11 cellular contexts compared by ENCODE assay signal in the genomic region with DNA sequence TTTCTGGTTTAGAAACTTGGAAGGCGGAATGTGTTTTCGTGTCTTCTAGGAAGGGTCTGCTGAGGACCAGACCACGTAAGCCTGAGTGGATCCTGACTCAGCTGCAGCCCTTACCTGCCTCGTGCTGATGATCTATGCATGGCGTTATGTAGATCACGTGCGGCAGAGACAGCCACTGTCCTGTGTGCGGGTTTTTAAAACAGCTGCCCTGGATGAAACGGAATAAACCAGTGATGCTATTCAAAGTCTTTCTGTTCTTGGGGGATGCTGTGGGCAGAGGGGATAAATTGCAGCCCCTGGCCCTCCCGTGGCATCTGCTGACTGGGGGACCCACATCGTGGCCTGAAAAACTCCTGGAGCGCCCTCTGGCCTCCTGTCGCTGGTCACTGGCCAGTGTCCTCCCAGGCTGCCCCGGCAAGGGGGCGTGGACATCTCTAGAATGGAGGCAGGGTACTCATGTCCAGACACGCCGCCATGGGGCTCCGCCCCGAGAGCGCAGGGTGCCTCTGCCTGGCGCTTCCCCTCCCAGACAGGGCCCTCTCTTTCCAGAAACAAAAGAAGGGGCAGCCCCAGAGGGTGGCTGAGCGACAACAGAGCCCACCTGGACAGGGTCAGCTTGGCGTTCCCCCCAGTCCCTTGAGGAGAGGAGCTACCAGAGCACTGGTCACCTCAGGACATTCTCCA. TPM values are rescaled to one million over a fixed set of nuclear protein-coding genes. Genes with fewer than 3 reads are reported as not detected.
DNase-seq lines count a peak whose midpoint lies in the region; ATAC-seq and TF ChIP-seq lines count a peak whose summit lies in the region.
"Had no signal": no experiment of that assay in that cellular context is flagged by ENCODE, and none has a peak within 500 bp of the region (broad histone marks: within the 10 kb centered on the region; RNA-seq: fewer than 3 reads in every experiment).

No MANE protein-coding gene starts in this region.

- no peak overlapping the region for H3K4me3 Mint-ChIP-seq in activated T-helper 17 cell treated with anti-CD3 and anti-CD28 coated beads, Interleukin-2, amount 50 U/mL, for 72 hours
- H3K4me3 Mint-ChIP-seq in CD4-positive, alpha-beta T cell = no peak overlapping the region

- peaks cover 9% of the 10 kb centered on the region for H3K36me3 Mint-ChIP-seq in activated T-helper 17 cell treated with anti-CD3 and anti-CD28 coated beads, Interleukin-2, amount 50 U/mL, for 72 hours (ENCODE audit: low read depth)
- peaks cover 2% of the 10 kb centered on the region for H3K36me3 Mint-ChIP-seq in CD4-positive, alpha-beta T cell (ENCODE audit: low read depth)

- 31% methylated on average over 22 of the region's 23 CpGs for WGBS in SK-N-SH (ENCODE audit: low lambda C conversion rate)

- no peaks in the 10 kb centered on the region for H3K9me3 Mint-ChIP-seq in activated T-helper 17 cell treated with anti-CD3 and anti-CD28 coated beads, Interleukin-2, amount 50 U/mL, for 72 hours
- no peaks in the 10 kb centered on the region for H3K9me3 Mint-ChIP-seq in CD4-positive, alpha-beta T cell

- H3K4me1 ChIP-seq in BLaER1 (peaks cover 85% of the 10 kb centered on the region), SK-N-SH (ENCODE audit: control insufficient read depth in 1 of 2, insufficient read depth in 2 of 2, low read depth in 1 of 2, low read length in 1 of 2) (peaks cover under 1 to 10% of the 10 kb centered on the region in 2 experiments; a peak in 2 of 4 replicates)
- H3K4me1 ChIP-seq: heart right ventricle had no signal

- H3K27me3 ChIP-seq in BLaER1 = no peaks in the 10 kb centered on the region
- H3K27me3 ChIP-seq in SK-N-SH (ENCODE audit: insufficient read depth) = no peaks in the 10 kb centered on the region
- H3K27me3 ChIP-seq in CD4-positive, alpha-beta T cell (ENCODE audit: control insufficient read depth, insufficient read depth, low read length) = no peaks in the 10 kb centered on the region
- H3K27me3 ChIP-seq: heart right ventricle had no signal

- H3K4me3 ChIP-seq in BLaER1 (no peak overlapping the region), SK-N-SH (ENCODE audit: low read depth in 2 of 2, low read length in 1 of 2) (peak overlapping the region in 1 of 2 experiments; percentile 10; a peak in 1 of 4 replicates)
- H3K4me3 ChIP-seq: heart right ventricle had no signal

- H3F3A ChIP-seq in SK-N-SH (replicated peaks; ENCODE audit: insufficient read depth) = peaks cover 24% of the 10 kb centered on the region

- H3K27me3 Mint-ChIP-seq in activated T-helper 17 cell treated with anti-CD3 and anti-CD28 coated beads, Interleukin-2, amount 50 U/mL, for 72 hours = no peaks in the 10 kb centered on the region
- no peaks in the 10 kb centered on the region for H3K27me3 Mint-ChIP-seq in CD4-positive, alpha-beta T cell

- ATAC-seq in activated T-helper 17 cell treated with anti-CD3 and anti-CD28 coated beads, Interleukin-2, amount 50 U/mL, for 72 hours (replicated peaks) = no peak
- no peak for ATAC-seq in CD4-positive, alpha-beta T cell (ENCODE audit: poor library complexity)
- no peak for ATAC-seq in Right ventricle myocardium superior (ENCODE audit: poor library complexity)
- ATAC-seq: activated CD4-positive, CD25-positive, alpha-beta regulatory T cell treated with anti-CD3 and anti-CD28 coated beads, Interleukin-2, amount 50 U/mL, for 24 hours had no signal

- no peaks in the 10 kb centered on the region for H3K4me1 Mint-ChIP-seq in activated T-helper 17 cell treated with anti-CD3 and anti-CD28 coated beads, Interleukin-2, amount 50 U/mL, for 72 hours
- H3K4me1 Mint-ChIP-seq in CD4-positive, alpha-beta T cell (ENCODE audit: low read depth) = peaks cover 4% of the 10 kb centered on the region

- DNase-seq in NCI-H1105 treated with DMSO at 0.1 percent for 48 hours (lab: John Stamatoyannopoulos, UW) (peak; percentile 61), SK-N-SH (peak; percentile 99), kidney tubule cell (ENCODE audit: low spot score) (peak; percentile 42), Right ventricle myocardium superior (no peak)
- no peak for DNase-seq in CD4-positive, alpha-beta T cell
- DNase-seq in activated CD8-positive, alpha-beta memory T cell treated with anti-CD3 and anti-CD28 coated beads, Interleukin-2, amount 50 U/mL, for 4 hours = no peak
- DNase-seq: activated gamma-delta T cell, heart right ventricle had no signal

- no peaks in the 10 kb centered on the region for H3K9me2 ChIP-seq in SK-N-SH

- peaks cover 58% of the 10 kb centered on the region for H3K36me3 ChIP-seq in BLaER1
- H3K36me3 ChIP-seq in SK-N-SH (replicated peaks in 1 of 2; ENCODE audit: control insufficient read depth in 1 of 2, insufficient read depth in 2 of 2, low read length in 1 of 2) = peaks cover 13 to 21% of the 10 kb centered on the region in 2 experiments

- peak; percentile 31 for TF ChIP-seq CTCF in SK-N-SH (IDR thresholded peaks at IDR 0.05)
- no peak for TF ChIP-seq CTCF in CD4-positive, alpha-beta T cell (IDR thresholded peaks at IDR 0.05)

- H2AFZ ChIP-seq in SK-N-SH (ENCODE audit: low read depth) = no peak overlapping the region

- H3K9ac ChIP-seq in BLaER1 = peak overlapping the region; percentile 34; the same call in 1 of the 2 replicates
- H3K9ac ChIP-seq in SK-N-SH = no peak overlapping the region

- peak; percentile 68 for TF ChIP-seq RAD21 in SK-N-SH (IDR thresholded peaks at IDR 0.05; ENCODE audit: low read length)

- peak in 1 of 2 experiments; percentile 36; a peak in 1 of 4 replicates for TF ChIP-seq EP300 in SK-N-SH (IDR thresholded peaks at IDR 0.05; ENCODE audit: borderline replicate concordance in 1 of 2, low read depth in 1 of 2, low read length in 1 of 2)

- no peak overlapping the region for H3K27ac Mint-ChIP-seq in activated T-helper 17 cell treated with anti-CD3 and anti-CD28 coated beads, Interleukin-2, amount 50 U/mL, for 72 hours
- H3K27ac Mint-ChIP-seq in CD4-positive, alpha-beta T cell = no peak overlapping the region

- H4K20me1 ChIP-seq in BLaER1 (peaks cover 40% of the 10 kb centered on the region), SK-N-SH (ENCODE audit: insufficient read depth) (0 out of 2 replicates have a peak, but pooled peaks cover 9% of the 10 kb centered on the region)

- no peaks in the 10 kb centered on the region for H3K9me3 ChIP-seq in BLaER1
- H3K9me3 ChIP-seq in SK-N-SH = no peaks in the 10 kb centered on the region
- H3K9me3 ChIP-seq in CD4-positive, alpha-beta T cell (ENCODE audit: control insufficient read depth, low read length) = no peaks in the 10 kb centered on the region
- H3K9me3 ChIP-seq: heart right ventricle had no signal

- H3K4me2 ChIP-seq in BLaER1 (peak overlapping the region; percentile 60), SK-N-SH (peak overlapping the region; percentile 53; the same call in 1 of the 2 replicates)

- POLR2A ChIA-PET in SK-N-SH (lab: Yijun Ruan, JAX) = interaction anchor here (0.8 to 1.9 kb wide), 6 partner anchors 10 to 55 kb away, joined by 3 to 8 read pairs (median 4); no protein-coding TSS in a partner anchor
- POLR2A ChIA-PET in CD4-positive, alpha-beta T cell (lab: Charles Lee) = interaction anchor here (2.0 to 2.5 kb wide), 2 partner anchors 39 to 55 kb away, joined by 8 read pairs; a partner anchor contains a TSS

- CTCF ChIA-PET in SK-N-SH (lab: Yijun Ruan, JAX) = interaction anchor here (0.6 to 5.5 kb wide), 18 partner anchors 12 to 181 kb away, joined by 3 to 40 read pairs (median 5); a partner anchor contains a TSS
- CTCF ChIA-PET in CD4-positive, alpha-beta T cell (lab: Charles Lee) = interaction anchor here (0.6 to 6.3 kb wide), 3 partner anchors 14 to 47 kb away, joined by 4 to 43 read pairs (median 11); no protein-coding TSS in a partner anchor

- intact Hi-C loops in CD4-positive, alpha-beta T cell (cut with DNase I, micrococcal nuclease) = loop anchor here in 1 of 2 experiments (2.0 kb wide), 1 partner anchor 39 kb away; no protein-coding TSS in a partner anchor
- intact Hi-C loops in Right ventricle myocardium superior (cut with DNase I) = no loop called here

- peak overlapping the region; percentile 62 for H3K27ac ChIP-seq in BLaER1
- H3K27ac ChIP-seq in SK-N-SH (ENCODE audit: low read depth in 2 of 2, low read length in 1 of 2) = peak overlapping the region in 1 of 2 experiments; percentile 77; a peak in 2 of 4 replicates
- H3K27ac ChIP-seq in CD4-positive, alpha-beta T cell (ENCODE audit: low read depth, low read length) = no peak overlapping the region
- H3K27ac ChIP-seq: heart right ventricle had no signal

- no peaks in the 10 kb centered on the region; the same call in 1 of the 2 replicates for H3K79me2 ChIP-seq in SK-N-SH (ENCODE audit: insufficient read depth)

RNA-seq across cellular contexts. Expression of a gene that starts 13.2 kb away (rescaled TPM):
- polyA plus RNA-seq in SK-N-SH (2012; rRNA removed) = 13.7 and 18.1 TPM in 2 replicates
- 7.6 and 13.8 TPM in 2 replicates for polyA plus RNA-seq in SK-N-SH (2012; cell fraction: cytosol; rRNA removed)
- polyA plus RNA-seq in SK-N-SH (2012; cell fraction: nucleus; rRNA removed) = 6.0 and 10.8 TPM in 2 replicates
- total RNA-seq in activated T-helper 17 cell treated with anti-CD3 and anti-CD28 coated beads, Interleukin-2, amount 50 U/mL, for 72 hours = 1 to 10 TPM; 9.0 to 9.2 TPM
- 1 to 10 TPM; 2.9 to 3.5 TPM for total RNA-seq in CD4-positive, alpha-beta T cell
- total RNA-seq in Right ventricle myocardium superior = 5.3 TPM

RNA-seq across cellular contexts. Expression of a gene that starts 13.3 kb away (rescaled TPM):
- polyA plus RNA-seq in SK-N-SH (2012; rRNA removed) = 44.9 and 53.2 TPM in 2 replicates
- 21.1 and 32.5 TPM in 2 replicates for polyA plus RNA-seq in SK-N-SH (2012; cell fraction: cytosol; rRNA removed)
- 89.9 and 156 TPM in 2 replicates for polyA plus RNA-seq in SK-N-SH (2012; cell fraction: nucleus; rRNA removed)
- total RNA-seq in activated T-helper 17 cell treated with anti-CD3 and anti-CD28 coated beads, Interleukin-2, amount 50 U/mL, for 72 hours = 10 to 100 TPM; 14.8 to 20.6 TPM
- 10 to 100 TPM; 12.9 to 13.9 TPM for total RNA-seq in CD4-positive, alpha-beta T cell
- total RNA-seq in Right ventricle myocardium superior = 9.7 TPM

RNA-seq across cellular contexts. Expression of a gene that starts 18.1 kb away (rescaled TPM):
- 78.7 and 85.8 TPM in 2 replicates for polyA plus RNA-seq in SK-N-SH (2012; rRNA removed)
- 45.2 and 61.9 TPM in 2 replicates for polyA plus RNA-seq in SK-N-SH (2012; cell fraction: cytosol; rRNA removed)
- polyA plus RNA-seq in SK-N-SH (2012; cell fraction: nucleus; rRNA removed) = 38.0 and 52.2 TPM in 2 replicates
- 10 to 100 TPM; 30.4 to 54.9 TPM for total RNA-seq in activated T-helper 17 cell treated with anti-CD3 and anti-CD28 coated beads, Interleukin-2, amount 50 U/mL, for 72 hours
- total RNA-seq in CD4-positive, alpha-beta T cell = 10 to 100 TPM; 12.3 to 16.5 TPM
- total RNA-seq in Right ventricle myocardium superior = 4.3 TPM

RNA-seq across cellular contexts. Expression of a gene that starts 27.2 kb away (rescaled TPM):
- polyA plus RNA-seq in SK-N-SH (2012; rRNA removed) = 290 and 299 TPM in 2 replicates
- polyA plus RNA-seq in SK-N-SH (2012; cell fraction: cytosol; rRNA removed) = 218 and 258 TPM in 2 replicates
- polyA plus RNA-seq in SK-N-SH (2012; cell fraction: nucleus; rRNA removed) = 70.9 and 86.9 TPM in 2 replicates
- total RNA-seq in activated T-helper 17 cell treated with anti-CD3 and anti-CD28 coated beads, Interleukin-2, amount 50 U/mL, for 72 hours = 10 to 100 TPM; 63.5 to 74.2 TPM
- 10 to 100 TPM; 35.8 to 39.7 TPM for total RNA-seq in CD4-positive, alpha-beta T cell
- total RNA-seq in Right ventricle myocardium superior = 51.3 TPM

RNA-seq across cellular contexts. Expression of a gene that starts 55.4 kb away (rescaled TPM):
- polyA plus RNA-seq in SK-N-SH (2012; rRNA removed) = 41.2 and 55.0 TPM in 2 replicates
- 27.2 and 30.5 TPM in 2 replicates for polyA plus RNA-seq in SK-N-SH (2012; cell fraction: cytosol; rRNA removed)
- polyA plus RNA-seq in SK-N-SH (2012; cell fraction: nucleus; rRNA removed) = 216 and 262 TPM in 2 replicates
- total RNA-seq in activated T-helper 17 cell treated with anti-CD3 and anti-CD28 coated beads, Interleukin-2, amount 50 U/mL, for 72 hours = 10 to 100 TPM; 41.7 to 76.6 TPM
- 10 to 100 TPM; 47.4 to 48.0 TPM for total RNA-seq in CD4-positive, alpha-beta T cell
- total RNA-seq in Right ventricle myocardium superior = 9.8 TPM

Comparison
In these comparisons a context has a peak if more than half of its experiments do, and no peak if none do; other contexts are left out.
1. DNase-seq: peak in NCI-H1105 treated with DMSO at 0.1 percent for 48 hours (single experiment), SK-N-SH (single experiment) and kidney tubule cell (single experiment); none in CD4-positive, alpha-beta T cell (0 of 10), activated CD8-positive, alpha-beta memory T cell treated with anti-CD3 and anti-CD28 coated beads, Interleukin-2, amount 50 U/mL, for 4 hours (single experiment) and Right ventricle myocardium superior (single experiment).